ENCODE assay signal across 16 cellular contexts in genomic region chr13:73399347-73400216, GRCh38.
A peak's percentile ranks its signal among the peaks of the same experiment; 100 is the strongest.
DNase-seq lines count a peak whose midpoint lies in the region; ATAC-seq and TF ChIP-seq lines count a peak whose summit lies in the region.
"Had no signal": no experiment of that assay in that cellular context is flagged by ENCODE, and none has a peak within 500 bp of the region (broad histone marks: within the 10 kb centered on the region; RNA-seq: fewer than 3 reads in every experiment).

No MANE protein-coding gene starts in this region.

- no peak overlapping the region for H3K9ac ChIP-seq in trophoblast cell (ENCODE audit: low read length)

- H4K8ac ChIP-seq in trophoblast cell (ENCODE audit: low read depth, low read length): no peak overlapping the region

- H2BK5ac ChIP-seq in trophoblast cell (ENCODE audit: low read depth, low read length, poor library complexity): no peak overlapping the region

- TF ChIP-seq POLR2A in esophagus muscularis mucosa (IDR thresholded peaks at IDR 0.05; ENCODE audit: low read depth): no peak

- H2AFZ ChIP-seq in trophoblast cell (ENCODE audit: insufficient read depth, low read length, poor library complexity): no peak overlapping the region

- no peaks in the 10 kb centered on the region for H3K4me1 ChIP-seq in trophoblast cell (ENCODE audit: control insufficient read depth in 1 of 2, insufficient read depth in 2 of 2, low read length in 2 of 2)
- H3K4me1 ChIP-seq in esophagus muscularis mucosa: no peaks in the 10 kb centered on the region
- H3K4me1 ChIP-seq: left lung had no signal

- no peaks in the 10 kb centered on the region for H3K9me3 ChIP-seq in trophoblast cell (ENCODE audit: insufficient read depth, low read depth, low read length)
- no peaks in the 10 kb centered on the region for H3K9me3 ChIP-seq in esophagus muscularis mucosa
- H3K9me3 ChIP-seq: left lung, Peyer's patch had no signal

- no peak overlapping the region for H3K23ac ChIP-seq in trophoblast cell (ENCODE audit: low read length)

- H3K4me3 ChIP-seq in epithelial cell of esophagus (ENCODE audit: low read length): no peak overlapping the region
- no peak overlapping the region for H3K4me3 ChIP-seq in trophoblast cell (ENCODE audit: low read depth, low read length)
- H3K4me3 ChIP-seq in esophagus muscularis mucosa: no peak overlapping the region
- H3K4me3 ChIP-seq: cardiac muscle cell, left lung, Peyer's patch had no signal

- H3K79me1 ChIP-seq in trophoblast cell (ENCODE audit: low read length): peaks cover 2% of the 10 kb centered on the region

- H3K4ac ChIP-seq in trophoblast cell (ENCODE audit: low read depth, low read length): no peak overlapping the region

- no peak overlapping the region for H3K4me2 ChIP-seq in trophoblast cell (ENCODE audit: low read length)

- no peak overlapping the region for H3K14ac ChIP-seq in trophoblast cell (ENCODE audit: low read length)

- no peaks in the 10 kb centered on the region for H3K36me3 ChIP-seq in trophoblast cell (ENCODE audit: control insufficient read depth in 1 of 2, insufficient read depth in 2 of 2, low read length in 2 of 2)
- H3K36me3 ChIP-seq in esophagus muscularis mucosa: no peaks in the 10 kb centered on the region
- H3K36me3 ChIP-seq: cardiac muscle cell, left lung, Peyer's patch had no signal

- H3K18ac ChIP-seq in trophoblast cell (ENCODE audit: low read length): no peak overlapping the region

- H3K79me2 ChIP-seq in trophoblast cell (ENCODE audit: control insufficient read depth, insufficient read depth, low read length, poor library complexity): no peaks in the 10 kb centered on the region

- no peak overlapping the region for H2AK5ac ChIP-seq in trophoblast cell (ENCODE audit: low read length)

- H3K27ac ChIP-seq in trophoblast cell (ENCODE audit: low read depth, low read length) (no peak overlapping the region), esophagus muscularis mucosa (replicated peaks in 1 of 4) (no peak overlapping the region)
- H3K27ac ChIP-seq: cardiac muscle cell, left lung had no signal

- no peak for TF ChIP-seq EP300 in esophagus muscularis mucosa (IDR thresholded peaks at IDR 0.05)

- no peak overlapping the region for H4K12ac ChIP-seq in trophoblast cell (ENCODE audit: low read depth, low read length)

- no CpG with 5 or more reads among the region's 10 CpGs for WGBS in trophoblast cell (ENCODE audit: extremely low coverage, insufficient coverage, insufficient read length)
- WGBS in esophagus muscularis mucosa: 63% methylated on average over 10 of the region's 10 CpGs

- intact Hi-C loops in esophagus muscularis mucosa (cut with DNase I): no loop called here

- H3K27me3 ChIP-seq in trophoblast cell (ENCODE audit: insufficient read depth, low read length) (no peaks in the 10 kb centered on the region), esophagus muscularis mucosa (no peaks in the 10 kb centered on the region)
- H3K27me3 ChIP-seq: cardiac muscle cell, left lung, Peyer's patch had no signal

- no peak overlapping the region for H2BK12ac ChIP-seq in trophoblast cell (ENCODE audit: low read length)

- ATAC-seq in GM19035 (IDR thresholded peaks at IDR 0.05; ENCODE audit: unreplicated experiment): no peak
- ATAC-seq: activated naive CD4-positive, alpha-beta T cell treated with anti-CD3 and anti-CD28 coated beads, Interleukin-2, amount 50 U/mL, for 72 hours; left lung had no signal

- DNase-seq in DMS79 (lab: John Stamatoyannopoulos, UW): peak; percentile 8
- peak; percentile 89 for DNase-seq in NCI-H345 (lab: John Stamatoyannopoulos, UW)
- DNase-seq in epithelial cell of esophagus (ENCODE audit: low read depth): peak; percentile 88
- peak; percentile 3 to 84 for DNase-seq in trophoblast cell
- no peak for DNase-seq in GM19238 (ENCODE audit: insufficient read length, low spot score)
- no peak for DNase-seq in RKO (ENCODE audit: low spot score)
- no peak for DNase-seq in esophagus muscularis mucosa (ENCODE audit: extremely low spot score)
- DNase-seq: CD8-positive, alpha-beta memory T cell; effector CD4-positive, alpha-beta T cell; left lung; naive B cell; Peyer's patch; stimulated activated CD4-positive, alpha-beta T cell treated with anti-CD3 and anti-CD28 coated beads, Interleukin-15, amount 100 ng/mL, for 24 hours had no signal

- no peak overlapping the region for H2BK120ac ChIP-seq in trophoblast cell (ENCODE audit: insufficient read depth, low read length, poor library complexity)

- no peak overlapping the region for H4K91ac ChIP-seq in trophoblast cell (ENCODE audit: low read depth, low read length)

- TF ChIP-seq CTCF in epithelial cell of esophagus (IDR thresholded peaks at IDR 0.05; ENCODE audit: insufficient read depth, low read depth, low read length, missing control alignments) (no peak), esophagus muscularis mucosa (IDR thresholded peaks at IDR 0.05) (no peak)

Comparison
In these comparisons a context has a peak if more than half of its experiments do, and no peak if none do; other contexts are left out.
1. DNase-seq: peak in DMS79 (single experiment), NCI-H345 (single experiment), epithelial cell of esophagus (single experiment) and trophoblast cell (2 of 2); none in GM19238 (single experiment), RKO (single experiment) and esophagus muscularis mucosa (single experiment).